Comparison of ENCODE assay signal across 18 cellular contexts in the genomic region with DNA sequence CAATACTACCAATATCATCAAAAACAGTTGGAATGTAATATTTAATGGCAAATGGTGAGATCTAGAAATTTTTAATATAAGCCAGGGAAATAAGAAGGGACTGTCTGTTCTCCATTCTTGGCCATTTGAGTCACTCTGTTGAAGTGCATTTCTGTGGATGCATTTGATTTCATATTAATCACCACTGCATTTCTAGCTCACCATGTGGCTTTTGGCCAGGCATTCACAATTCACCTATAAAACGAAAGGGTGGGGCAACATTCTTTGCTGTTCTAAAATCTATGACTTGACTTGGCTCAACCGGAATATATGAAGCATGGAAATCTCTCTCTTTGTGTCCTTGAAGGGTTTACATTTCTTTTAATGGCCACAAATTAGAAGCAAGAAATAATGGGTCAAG.
DNase-seq lines count a peak whose midpoint lies in the region; ATAC-seq and TF ChIP-seq lines count a peak whose summit lies in the region.
"Had no signal": no experiment of that assay in that cellular context is flagged by ENCODE, and none has a peak within 500 bp of the region (broad histone marks: within the 10 kb centered on the region; RNA-seq: fewer than 3 reads in every experiment).

No MANE protein-coding gene starts in this region.

- no peak overlapping the region for H3K4me3 ChIP-seq in brain microvascular endothelial cell (ENCODE audit: low read depth, low read length)
- no peak overlapping the region for H3K4me3 ChIP-seq in GM23338
- H3K4me3 ChIP-seq: K562 had no signal

- peaks cover 2% of the 10 kb centered on the region; the same call in 2 of the 3 replicates for H3K9me3 Mint-ChIP-seq in GM23338

- H3K27ac ChIP-seq in brain microvascular endothelial cell, result peak overlapping the region; percentile 38
- H3K27ac ChIP-seq in GM23338 (ENCODE audit: low read depth), result no peak overlapping the region

- no peak for TF ChIP-seq CTCF in brain microvascular endothelial cell (IDR thresholded peaks at IDR 0.05; ENCODE audit: low read depth, low read length, missing control alignments)
- TF ChIP-seq CTCF in GM23338 (conservative IDR thresholded peaks at IDR 0.05; ENCODE audit: low read depth in 2 of 2), result no peak

- H3K27me3 ChIP-seq in brain microvascular endothelial cell (replicated peaks) (no peaks in the 10 kb centered on the region), GM23338 (ENCODE audit: insufficient read depth) (no peaks in the 10 kb centered on the region)

- no peaks in the 10 kb centered on the region for H3F3A ChIP-seq in GM23338 (replicated peaks; ENCODE audit: low read depth)

- DNase-seq in COLO829 (ENCODE audit: low spot score) (peak; percentile 81), LHCN-M2 (ENCODE audit: low read depth) (peak; percentile 53), brain microvascular endothelial cell (peak; percentile 54), mucosa of gallbladder (ENCODE audit: low spot score) (peak; percentile 40), hippocampal formation (lab: John Stamatoyannopoulos, UW) (no peak), T1000 (lab: John Stamatoyannopoulos, UW) (no peak), GM23338 (ENCODE audit: low spot score) (no peak), D341Med (ENCODE audit: low spot score) (no peak)
- DNase-seq: activated effector memory CD4-positive, alpha-beta T cell treated with anti-CD3 and anti-CD28 coated beads, Interleukin-2, amount 50 U/mL, for 16 hours; DMS53; effector CD8-positive, alpha-beta T cell; foreskin melanocyte; immature natural killer cell; NCI-H1417 treated with DMSO at 0.1 percent for 48 hours; NCI-H446 treated with DMSO at 0.1 percent for 48 hours; occipital lobe; stimulated activated naive B cell treated with anti-CD40 and anti-IgM and Interleukin-4, amounts not matched to agents 10 μg/mL and 1 μg/mL and 100 μg/mL, for 72 hours had no signal

- H3K79me2 ChIP-seq in GM23338 (replicated peaks; ENCODE audit: insufficient read depth), result no peaks in the 10 kb centered on the region

- H3K27me3 Mint-ChIP-seq in GM23338 (ENCODE audit: insufficient read depth, low read depth, poor library complexity), result no peaks in the 10 kb centered on the region

- H2AFZ ChIP-seq in GM23338, result no peak overlapping the region

- ATAC-seq in GM23338, result no peak
- ATAC-seq: K562; stimulated activated naive B cell treated with anti-CD40 and anti-IgM and Interleukin-4, amounts not matched to agents 10 μg/mL and 1 μg/mL and 100 μg/mL, for 72 hours had no signal

- H3K27ac Mint-ChIP-seq in GM23338, result no peak overlapping the region
- H3K27ac Mint-ChIP-seq: immature natural killer cell; stimulated activated naive B cell treated with anti-CD40 and anti-IgM and Interleukin-4, amounts not matched to agents 10 μg/mL and 1 μg/mL and 100 μg/mL, for 72 hours had no signal

- no peaks in the 10 kb centered on the region for H3K9me2 ChIP-seq in GM23338 (ENCODE audit: insufficient read depth)

- in situ Hi-C loops in brain microvascular endothelial cell (cut with HindIII; ENCODE audit: low pct_ligation_motif_present, low sequenced_read_pairs), result no loop called here

- peaks cover 3% of the 10 kb centered on the region; the same call in 2 of the 3 replicates for H3K4me1 Mint-ChIP-seq in GM23338
- H3K4me1 Mint-ChIP-seq: immature natural killer cell had no signal

- no peak overlapping the region for H3K4me2 ChIP-seq in GM23338

- no peaks in the 10 kb centered on the region for H4K20me1 ChIP-seq in GM23338 (replicated peaks; ENCODE audit: insufficient read depth)

- no peaks in the 10 kb centered on the region for H3K4me1 ChIP-seq in GM23338 (ENCODE audit: insufficient read depth)

- H3K36me3 ChIP-seq in brain microvascular endothelial cell (replicated peaks) (no peaks in the 10 kb centered on the region), GM23338 (ENCODE audit: insufficient read depth) (no peaks in the 10 kb centered on the region)

- no peaks in the 10 kb centered on the region for H3K36me3 Mint-ChIP-seq in GM23338 (ENCODE audit: low read depth)

- H3K4me3 Mint-ChIP-seq in GM23338, result no peak overlapping the region
- H3K4me3 Mint-ChIP-seq: immature natural killer cell; stimulated activated naive B cell treated with anti-CD40 and anti-IgM and Interleukin-4, amounts not matched to agents 10 μg/mL and 1 μg/mL and 100 μg/mL, for 72 hours had no signal

TF ChIP-seq in GM23338, 12 proteins besides CTCF, POLR2A, EP300 and RAD21 (continues in another document):
- TF ChIP-seq NANOG (IDR thresholded peaks at IDR 0.05; ENCODE audit: borderline replicate concordance) (no peak), POLR2AphosphoS5 (IDR thresholded peaks at IDR 0.05; ENCODE audit: low read depth) (no peak), ZNF114 (CRISPR knock-in tag; IDR thresholded peaks at IDR 0.05) (no peak), ZNF331 (CRISPR knock-in tag; IDR thresholded peaks at IDR 0.05; ENCODE audit: low read depth) (no peak)
- TF ChIP-seq, protein P1, sequence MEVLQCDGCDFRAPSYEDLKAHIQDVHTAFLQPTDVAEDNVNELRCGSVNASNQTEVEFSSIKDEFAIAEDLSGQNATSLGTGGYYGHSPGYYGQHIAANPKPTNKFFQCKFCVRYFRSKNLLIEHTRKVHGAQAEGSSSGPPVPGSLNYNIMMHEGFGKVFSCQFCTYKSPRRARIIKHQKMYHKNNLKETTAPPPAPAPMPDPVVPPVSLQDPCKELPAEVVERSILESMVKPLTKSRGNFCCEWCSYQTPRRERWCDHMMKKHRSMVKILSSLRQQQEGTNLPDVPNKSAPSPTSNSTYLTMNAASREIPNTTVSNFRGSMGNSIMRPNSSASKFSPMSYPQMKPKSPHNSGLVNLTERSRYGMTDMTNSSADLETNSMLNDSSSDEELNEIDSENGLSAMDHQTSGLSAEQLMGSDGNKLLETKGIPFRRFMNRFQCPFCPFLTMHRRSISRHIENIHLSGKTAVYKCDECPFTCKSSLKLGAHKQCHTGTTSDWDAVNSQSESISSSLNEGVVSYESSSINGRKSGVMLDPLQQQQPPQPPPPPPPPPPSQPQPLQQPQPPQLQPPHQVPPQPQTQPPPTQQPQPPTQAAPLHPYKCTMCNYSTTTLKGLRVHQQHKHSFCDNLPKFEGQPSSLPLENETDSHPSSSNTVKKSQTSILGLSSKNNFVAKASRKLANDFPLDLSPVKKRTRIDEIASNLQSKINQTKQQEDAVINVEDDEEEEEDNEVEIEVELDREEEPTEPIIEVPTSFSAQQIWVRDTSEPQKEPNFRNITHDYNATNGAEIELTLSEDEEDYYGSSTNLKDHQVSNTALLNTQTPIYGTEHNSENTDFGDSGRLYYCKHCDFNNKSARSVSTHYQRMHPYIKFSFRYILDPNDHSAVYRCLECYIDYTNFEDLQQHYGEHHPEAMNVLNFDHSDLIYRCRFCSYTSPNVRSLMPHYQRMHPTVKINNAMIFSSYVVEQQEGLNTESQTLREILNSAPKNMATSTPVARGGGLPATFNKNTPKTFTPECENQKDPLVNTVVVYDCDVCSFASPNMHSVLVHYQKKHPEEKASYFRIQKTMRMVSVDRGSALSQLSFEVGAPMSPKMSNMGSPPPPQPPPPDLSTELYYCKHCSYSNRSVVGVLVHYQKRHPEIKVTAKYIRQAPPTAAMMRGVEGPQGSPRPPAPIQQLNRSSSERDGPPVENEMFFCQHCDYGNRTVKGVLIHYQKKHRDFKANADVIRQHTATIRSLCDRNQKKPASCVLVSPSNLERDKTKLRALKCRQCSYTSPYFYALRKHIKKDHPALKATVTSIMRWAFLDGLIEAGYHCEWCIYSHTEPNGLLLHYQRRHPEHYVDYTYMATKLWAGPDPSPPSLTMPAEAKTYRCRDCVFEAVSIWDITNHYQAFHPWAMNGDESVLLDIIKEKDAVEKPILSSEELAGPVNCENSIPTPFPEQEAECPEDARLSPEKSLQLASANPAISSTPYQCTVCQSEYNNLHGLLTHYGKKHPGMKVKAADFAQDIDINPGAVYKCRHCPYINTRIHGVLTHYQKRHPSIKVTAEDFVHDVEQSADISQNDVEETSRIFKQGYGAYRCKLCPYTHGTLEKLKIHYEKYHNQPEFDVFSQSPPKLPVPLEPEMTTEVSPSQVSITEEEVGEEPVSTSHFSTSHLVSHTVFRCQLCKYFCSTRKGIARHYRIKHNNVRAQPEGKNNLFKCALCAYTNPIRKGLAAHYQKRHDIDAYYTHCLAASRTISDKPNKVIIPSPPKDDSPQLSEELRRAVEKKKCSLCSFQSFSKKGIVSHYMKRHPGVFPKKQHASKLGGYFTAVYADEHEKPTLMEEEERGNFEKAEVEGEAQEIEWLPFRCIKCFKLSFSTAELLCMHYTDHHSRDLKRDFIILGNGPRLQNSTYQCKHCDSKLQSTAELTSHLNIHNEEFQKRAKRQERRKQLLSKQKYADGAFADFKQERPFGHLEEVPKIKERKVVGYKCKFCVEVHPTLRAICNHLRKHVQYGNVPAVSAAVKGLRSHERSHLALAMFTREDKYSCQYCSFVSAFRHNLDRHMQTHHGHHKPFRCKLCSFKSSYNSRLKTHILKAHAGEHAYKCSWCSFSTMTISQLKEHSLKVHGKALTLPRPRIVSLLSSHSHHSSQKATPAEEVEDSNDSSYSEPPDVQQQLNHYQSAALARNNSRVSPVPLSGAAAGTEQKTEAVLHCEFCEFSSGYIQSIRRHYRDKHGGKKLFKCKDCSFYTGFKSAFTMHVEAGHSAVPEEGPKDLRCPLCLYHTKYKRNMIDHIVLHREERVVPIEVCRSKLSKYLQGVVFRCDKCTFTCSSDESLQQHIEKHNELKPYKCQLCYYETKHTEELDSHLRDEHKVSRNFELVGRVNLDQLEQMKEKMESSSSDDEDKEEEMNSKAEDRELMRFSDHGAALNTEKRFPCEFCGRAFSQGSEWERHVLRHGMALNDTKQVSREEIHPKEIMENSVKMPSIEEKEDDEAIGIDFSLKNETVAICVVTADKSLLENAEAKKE (CRISPR knock-in tag; IDR thresholded peaks at IDR 0.05), result no peak

Comparison
In these comparisons a context has a peak if more than half of its experiments do, and no peak if none do; other contexts are left out.
1. DNase-seq: peak in COLO829 (single experiment), LHCN-M2 (single experiment), brain microvascular endothelial cell (single experiment) and mucosa of gallbladder (single experiment); none in hippocampal formation (0 of 2), T1000 (single experiment), GM23338 (single experiment) and D341Med (single experiment).